11 cellular contexts compared by ENCODE assay signal in genomic region chr4:87458913-87459312, GRCh38.
"Had no signal": no experiment of that assay in that cellular context is flagged by ENCODE, and none has a peak within 500 bp of the region (broad histone marks: within the 10 kb centered on the region; RNA-seq: fewer than 3 reads in every experiment).

No MANE protein-coding gene starts in this region.

- H3K36me3 ChIP-seq: HAP-1 had no signal

- H3K27ac ChIP-seq: GM23248 had no signal

- H3K9me3 ChIP-seq: HAP-1 had no signal

- FAIRE-seq: H1, H54 had no signal

- H3K4me3 ChIP-seq: GM23248, GM23338, HAP-1 had no signal

- DNase-seq: GM23248, GOT3, H7, H9, HCEC 1CT, HFFc6 had no signal

- H2AFZ ChIP-seq: GM23248, GM23338 had no signal

- ATAC-seq: GM23338, HCT116 had no signal

- H3K4me1 ChIP-seq: HAP-1 had no signal

- H3K4me2 ChIP-seq: GM23338 had no signal

- H3K9ac ChIP-seq: GM23248 had no signal
